In genomic region chr12:53053223-53054111, GRCh38 we compare ENCODE assay signal across 1 cellular context.
A peak's percentile ranks its signal among the peaks of the same experiment; 100 is the strongest.
TF ChIP-seq lines count a peak whose summit lies in the region.

No MANE protein-coding gene starts in this region.

TF ChIP-seq in HepG2, 621 proteins besides CTCF, POLR2A, EP300 and RAD21 (continues in another document):
- TF ChIP-seq, protein P1, sequence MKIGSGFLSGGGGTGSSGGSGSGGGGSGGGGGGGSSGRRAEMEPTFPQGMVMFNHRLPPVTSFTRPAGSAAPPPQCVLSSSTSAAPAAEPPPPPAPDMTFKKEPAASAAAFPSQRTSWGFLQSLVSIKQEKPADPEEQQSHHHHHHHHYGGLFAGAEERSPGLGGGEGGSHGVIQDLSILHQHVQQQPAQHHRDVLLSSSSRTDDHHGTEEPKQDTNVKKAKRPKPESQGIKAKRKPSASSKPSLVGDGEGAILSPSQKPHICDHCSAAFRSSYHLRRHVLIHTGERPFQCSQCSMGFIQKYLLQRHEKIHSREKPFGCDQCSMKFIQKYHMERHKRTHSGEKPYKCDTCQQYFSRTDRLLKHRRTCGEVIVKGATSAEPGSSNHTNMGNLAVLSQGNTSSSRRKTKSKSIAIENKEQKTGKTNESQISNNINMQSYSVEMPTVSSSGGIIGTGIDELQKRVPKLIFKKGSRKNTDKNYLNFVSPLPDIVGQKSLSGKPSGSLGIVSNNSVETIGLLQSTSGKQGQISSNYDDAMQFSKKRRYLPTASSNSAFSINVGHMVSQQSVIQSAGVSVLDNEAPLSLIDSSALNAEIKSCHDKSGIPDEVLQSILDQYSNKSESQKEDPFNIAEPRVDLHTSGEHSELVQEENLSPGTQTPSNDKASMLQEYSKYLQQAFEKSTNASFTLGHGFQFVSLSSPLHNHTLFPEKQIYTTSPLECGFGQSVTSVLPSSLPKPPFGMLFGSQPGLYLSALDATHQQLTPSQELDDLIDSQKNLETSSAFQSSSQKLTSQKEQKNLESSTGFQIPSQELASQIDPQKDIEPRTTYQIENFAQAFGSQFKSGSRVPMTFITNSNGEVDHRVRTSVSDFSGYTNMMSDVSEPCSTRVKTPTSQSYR (CRISPR knock-in tag; IDR thresholded peaks at IDR 0.05; ENCODE audit: borderline replicate concordance), result peak; percentile 68; the same call in 1 of the 2 replicates
- TF ChIP-seq, protein P2, sequence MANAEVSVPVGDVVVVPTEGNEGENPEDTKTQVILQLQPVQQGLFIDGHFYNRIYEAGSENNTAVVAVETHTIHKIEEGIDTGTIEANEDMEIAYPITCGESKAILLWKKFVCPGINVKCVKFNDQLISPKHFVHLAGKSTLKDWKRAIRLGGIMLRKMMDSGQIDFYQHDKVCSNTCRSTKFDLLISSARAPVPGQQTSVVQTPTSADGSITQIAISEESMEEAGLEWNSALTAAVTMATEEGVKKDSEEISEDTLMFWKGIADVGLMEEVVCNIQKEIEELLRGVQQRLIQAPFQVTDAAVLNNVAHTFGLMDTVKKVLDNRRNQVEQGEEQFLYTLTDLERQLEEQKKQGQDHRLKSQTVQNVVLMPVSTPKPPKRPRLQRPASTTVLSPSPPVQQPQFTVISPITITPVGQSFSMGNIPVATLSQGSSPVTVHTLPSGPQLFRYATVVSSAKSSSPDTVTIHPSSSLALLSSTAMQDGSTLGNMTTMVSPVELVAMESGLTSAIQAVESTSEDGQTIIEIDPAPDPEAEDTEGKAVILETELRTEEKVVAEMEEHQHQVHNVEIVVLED (CRISPR knock-in tag; IDR thresholded peaks at IDR 0.05; ENCODE audit: borderline replicate concordance), result 0 out of 2 replicates have a peak, but pooled peaks have one; percentile 26
- no peak; the same call in 1 of the 2 replicates for TF ChIP-seq HNF4A (CRISPR knock-in tag; IDR thresholded peaks at IDR 0.05)
- no peak for TF ChIP-seq ZNF101 (CRISPR knock-in tag; IDR thresholded peaks at IDR 0.05; ENCODE audit: borderline replicate concordance, low read depth)
- TF ChIP-seq ZNF354B (CRISPR knock-in tag; IDR thresholded peaks at IDR 0.05), result no peak
- TF ChIP-seq, protein P3, sequence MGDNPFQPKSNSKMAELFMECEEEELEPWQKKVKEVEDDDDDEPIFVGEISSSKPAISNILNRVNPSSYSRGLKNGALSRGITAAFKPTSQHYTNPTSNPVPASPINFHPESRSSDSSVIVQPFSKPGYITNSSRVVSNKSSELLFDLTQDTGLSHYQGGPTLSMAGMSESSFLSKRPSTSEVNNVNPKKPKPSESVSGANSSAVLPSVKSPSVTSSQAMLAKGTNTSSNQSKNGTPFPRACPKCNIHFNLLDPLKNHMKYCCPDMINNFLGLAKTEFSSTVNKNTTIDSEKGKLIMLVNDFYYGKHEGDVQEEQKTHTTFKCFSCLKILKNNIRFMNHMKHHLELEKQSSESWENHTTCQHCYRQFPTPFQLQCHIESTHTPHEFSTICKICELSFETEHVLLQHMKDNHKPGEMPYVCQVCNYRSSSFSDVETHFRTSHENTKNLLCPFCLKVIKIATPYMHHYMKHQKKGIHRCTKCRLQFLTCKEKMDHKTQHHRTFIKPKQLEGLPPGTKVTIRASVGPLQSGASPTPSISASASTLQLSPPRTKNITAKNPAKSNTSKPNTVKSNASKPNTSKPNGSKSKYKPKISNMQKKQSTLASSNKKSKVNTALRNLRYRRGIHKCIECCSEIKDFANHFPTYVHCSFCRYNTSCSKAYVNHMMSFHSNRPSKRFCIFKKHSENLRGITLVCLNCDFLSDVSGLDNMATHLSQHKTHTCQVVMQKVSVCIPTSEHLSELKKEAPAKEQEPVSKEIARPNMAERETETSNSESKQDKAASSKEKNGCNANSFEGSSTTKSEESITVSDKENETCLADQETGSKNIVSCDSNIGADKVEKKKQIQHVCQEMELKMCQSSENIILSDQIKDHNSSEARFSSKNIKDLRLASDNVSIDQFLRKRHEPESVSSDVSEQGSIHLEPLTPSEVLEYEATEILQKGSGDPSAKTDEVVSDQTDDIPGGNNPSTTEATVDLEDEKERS (CRISPR knock-in tag; IDR thresholded peaks at IDR 0.05), result no peak
- TF ChIP-seq, protein P4, sequence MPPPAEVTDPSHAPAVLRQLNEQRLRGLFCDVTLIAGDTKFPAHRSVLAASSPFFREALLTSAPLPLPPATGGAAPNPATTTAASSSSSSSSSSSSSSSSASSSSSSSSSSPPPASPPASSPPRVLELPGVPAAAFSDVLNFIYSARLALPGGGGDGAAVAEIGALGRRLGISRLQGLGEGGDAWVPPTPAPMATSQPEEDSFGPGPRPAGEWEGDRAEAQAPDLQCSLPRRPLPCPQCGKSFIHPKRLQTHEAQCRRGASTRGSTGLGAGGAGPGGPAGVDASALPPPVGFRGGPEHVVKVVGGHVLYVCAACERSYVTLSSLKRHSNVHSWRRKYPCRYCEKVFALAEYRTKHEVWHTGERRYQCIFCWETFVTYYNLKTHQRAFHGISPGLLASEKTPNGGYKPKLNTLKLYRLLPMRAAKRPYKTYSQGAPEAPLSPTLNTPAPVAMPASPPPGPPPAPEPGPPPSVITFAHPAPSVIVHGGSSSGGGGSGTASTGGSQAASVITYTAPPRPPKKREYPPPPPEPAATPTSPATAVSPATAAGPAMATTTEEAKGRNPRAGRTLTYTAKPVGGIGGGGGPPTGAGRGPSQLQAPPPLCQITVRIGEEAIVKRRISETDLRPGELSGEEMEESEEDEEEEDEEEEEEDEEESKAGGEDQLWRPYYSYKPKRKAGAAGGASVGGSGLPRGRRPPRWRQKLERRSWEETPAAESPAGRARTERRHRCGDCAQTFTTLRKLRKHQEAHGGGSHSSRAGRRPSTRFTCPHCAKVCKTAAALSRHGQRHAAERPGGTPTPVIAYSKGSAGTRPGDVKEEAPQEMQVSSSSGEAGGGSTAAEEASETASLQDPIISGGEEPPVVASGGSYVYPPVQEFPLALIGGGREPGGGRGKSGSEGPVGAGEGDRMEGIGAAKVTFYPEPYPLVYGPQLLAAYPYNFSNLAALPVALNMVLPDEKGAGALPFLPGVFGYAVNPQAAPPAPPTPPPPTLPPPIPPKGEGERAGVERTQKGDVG (CRISPR knock-in tag; IDR thresholded peaks at IDR 0.05; ENCODE audit: borderline replicate concordance), result no peak
- TF ChIP-seq ZNF251 (CRISPR knock-in tag; IDR thresholded peaks at IDR 0.05), result no peak
- TF ChIP-seq HNRNPLL (IDR thresholded peaks at IDR 0.05; ENCODE audit: low read depth, low read length, poor library complexity, severe bottlenecking), result no peak
- peak; percentile 54 for TF ChIP-seq SAP130 (CRISPR knock-in tag; IDR thresholded peaks at IDR 0.05; ENCODE audit: low read depth)
- no peak for TF ChIP-seq CCAR2 (optimal IDR thresholded peaks at IDR 0.05; ENCODE audit: low read depth, low read length)
- no peak for TF ChIP-seq POLR2AphosphoS5 (IDR thresholded peaks at IDR 0.05; ENCODE audit: low read depth, low read length)
- TF ChIP-seq CEBPG (CRISPR knock-in tag; IDR thresholded peaks at IDR 0.05), result no peak
- TF ChIP-seq MAF1 (CRISPR knock-in tag; IDR thresholded peaks at IDR 0.05; ENCODE audit: borderline replicate concordance), result no peak
- TF ChIP-seq, protein P5, sequence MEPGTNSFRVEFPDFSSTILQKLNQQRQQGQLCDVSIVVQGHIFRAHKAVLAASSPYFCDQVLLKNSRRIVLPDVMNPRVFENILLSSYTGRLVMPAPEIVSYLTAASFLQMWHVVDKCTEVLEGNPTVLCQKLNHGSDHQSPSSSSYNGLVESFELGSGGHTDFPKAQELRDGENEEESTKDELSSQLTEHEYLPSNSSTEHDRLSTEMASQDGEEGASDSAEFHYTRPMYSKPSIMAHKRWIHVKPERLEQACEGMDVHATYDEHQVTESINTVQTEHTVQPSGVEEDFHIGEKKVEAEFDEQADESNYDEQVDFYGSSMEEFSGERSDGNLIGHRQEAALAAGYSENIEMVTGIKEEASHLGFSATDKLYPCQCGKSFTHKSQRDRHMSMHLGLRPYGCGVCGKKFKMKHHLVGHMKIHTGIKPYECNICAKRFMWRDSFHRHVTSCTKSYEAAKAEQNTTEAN (CRISPR knock-in tag; conservative IDR thresholded peaks at IDR 0.05), result no peak
- no peak for TF ChIP-seq ZNF335 (CRISPR knock-in tag; IDR thresholded peaks at IDR 0.05)
- peak; percentile 53; the same call in 1 of the 2 replicates for TF ChIP-seq SALL1 (CRISPR knock-in tag; IDR thresholded peaks at IDR 0.05)
- TF ChIP-seq IRF1 (CRISPR knock-in tag; IDR thresholded peaks at IDR 0.05; ENCODE audit: low read depth), result no peak
- TF ChIP-seq, protein P6, sequence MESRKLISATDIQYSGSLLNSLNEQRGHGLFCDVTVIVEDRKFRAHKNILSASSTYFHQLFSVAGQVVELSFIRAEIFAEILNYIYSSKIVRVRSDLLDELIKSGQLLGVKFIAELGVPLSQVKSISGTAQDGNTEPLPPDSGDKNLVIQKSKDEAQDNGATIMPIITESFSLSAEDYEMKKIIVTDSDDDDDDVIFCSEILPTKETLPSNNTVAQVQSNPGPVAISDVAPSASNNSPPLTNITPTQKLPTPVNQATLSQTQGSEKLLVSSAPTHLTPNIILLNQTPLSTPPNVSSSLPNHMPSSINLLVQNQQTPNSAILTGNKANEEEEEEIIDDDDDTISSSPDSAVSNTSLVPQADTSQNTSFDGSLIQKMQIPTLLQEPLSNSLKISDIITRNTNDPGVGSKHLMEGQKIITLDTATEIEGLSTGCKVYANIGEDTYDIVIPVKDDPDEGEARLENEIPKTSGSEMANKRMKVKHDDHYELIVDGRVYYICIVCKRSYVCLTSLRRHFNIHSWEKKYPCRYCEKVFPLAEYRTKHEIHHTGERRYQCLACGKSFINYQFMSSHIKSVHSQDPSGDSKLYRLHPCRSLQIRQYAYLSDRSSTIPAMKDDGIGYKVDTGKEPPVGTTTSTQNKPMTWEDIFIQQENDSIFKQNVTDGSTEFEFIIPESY (CRISPR knock-in tag; IDR thresholded peaks at IDR 0.05), result no peak
- TF ChIP-seq ZNF407 (CRISPR knock-in tag; IDR thresholded peaks at IDR 0.05; ENCODE audit: not compliant biosample characterization), result no peak
- TF ChIP-seq THRA (CRISPR knock-in tag; IDR thresholded peaks at IDR 0.05; ENCODE audit: borderline replicate concordance), result 0 out of 2 replicates have a peak, but pooled peaks have one; percentile 40
- TF ChIP-seq ZNF615 (CRISPR knock-in tag; IDR thresholded peaks at IDR 0.05; ENCODE audit: borderline replicate concordance), result no peak
- no peak for TF ChIP-seq ZNF232 (CRISPR knock-in tag; IDR thresholded peaks at IDR 0.05; ENCODE audit: borderline replicate concordance)
- no peak for TF ChIP-seq MEIS1 (CRISPR knock-in tag; IDR thresholded peaks at IDR 0.05; ENCODE audit: borderline replicate concordance)
- TF ChIP-seq ZNF225 (CRISPR knock-in tag; IDR thresholded peaks at IDR 0.05), result no peak; the same call in 1 of the 2 replicates
- TF ChIP-seq ZNF564 (CRISPR knock-in tag; IDR thresholded peaks at IDR 0.05), result no peak
- TF ChIP-seq ZNF777 (CRISPR knock-in tag; IDR thresholded peaks at IDR 0.05), result no peak
- 0 out of 2 replicates have a peak, but pooled peaks have one; percentile 17 for TF ChIP-seq ZNF274 (CRISPR knock-in tag; IDR thresholded peaks at IDR 0.05)
